In genomic region chr4:1168291-1169031, GRCh38 we compare ENCODE assay signal across 1 cellular context.
TF ChIP-seq lines count a peak whose summit lies in the region.

No MANE protein-coding gene starts in this region.

TF ChIP-seq in H1, 55 proteins besides CTCF, POLR2A, EP300 and RAD21:
- TF ChIP-seq BCL11A (IDR thresholded peaks at IDR 0.05; ENCODE audit: low read depth in 2 of 2, low read length in 2 of 2) = no peak
- TF ChIP-seq YY1 (IDR thresholded peaks at IDR 0.05; ENCODE audit: low read depth, low read length) = no peak
- TF ChIP-seq SIRT6 (IDR thresholded peaks at IDR 0.05; ENCODE audit: low read length) = no peak
- TF ChIP-seq CBX8 (IDR thresholded peaks at IDR 0.05; ENCODE audit: borderline replicate concordance, low read depth, low read length) = no peak
- TF ChIP-seq CTBP2 (IDR thresholded peaks at IDR 0.05; ENCODE audit: borderline replicate concordance, insufficient read depth, insufficient read length, low read length) = no peak
- no peak for TF ChIP-seq CHD7 (IDR thresholded peaks at IDR 0.05; ENCODE audit: insufficient replicate concordance, low read length)
- TF ChIP-seq KDM5A (IDR thresholded peaks at IDR 0.05; ENCODE audit: low read length) = no peak
- no peak for TF ChIP-seq CREB1 (IDR thresholded peaks at IDR 0.05)
- no peak for TF ChIP-seq ZNF274 (IDR thresholded peaks at IDR 0.05; ENCODE audit: borderline replicate concordance, extremely low read depth, low read length)
- TF ChIP-seq JUND (IDR thresholded peaks at IDR 0.05; ENCODE audit: low read length) = no peak
- TF ChIP-seq SP1 (IDR thresholded peaks at IDR 0.05; ENCODE audit: low read depth, low read length) = no peak
